10 cellular contexts compared by ENCODE assay signal in the genomic region with DNA sequence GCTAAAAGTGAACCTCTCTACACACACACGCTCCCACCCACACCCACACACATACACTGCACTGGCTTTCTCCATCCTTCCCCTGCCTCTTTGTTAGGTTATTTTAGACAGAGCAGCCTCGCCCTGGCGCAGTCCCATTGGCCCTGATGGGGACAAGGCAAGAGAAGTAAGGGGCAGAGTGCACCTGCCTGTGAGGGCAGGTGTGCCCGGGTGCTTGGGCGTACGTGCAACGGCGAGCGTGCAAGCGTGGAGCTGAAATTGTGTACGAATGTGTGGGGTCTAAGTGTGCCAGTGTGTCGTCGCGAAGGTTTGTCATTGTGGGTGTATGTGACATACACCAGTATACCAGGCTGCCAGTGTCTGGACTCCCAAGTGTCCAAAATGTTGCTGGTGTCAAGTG. TPM values are rescaled to one million over a fixed set of nuclear protein-coding genes. Genes with fewer than 3 reads are reported as not detected.
DNase-seq lines count a peak whose midpoint lies in the region; ATAC-seq and TF ChIP-seq lines count a peak whose summit lies in the region.
"Had no signal": no experiment of that assay in that cellular context is flagged by ENCODE, and none has a peak within 500 bp of the region (broad histone marks: within the 10 kb centered on the region; RNA-seq: fewer than 3 reads in every experiment).

No MANE protein-coding gene starts in this region.

- peaks cover 3% of the 10 kb centered on the region for H3K9me3 Mint-ChIP-seq in activated naive CD8-positive, alpha-beta T cell treated with anti-CD3 and anti-CD28 coated beads, Interleukin-2, amount 10 ng/mL, durations not matched to agents 7 days and 5 days
- H3K9me3 Mint-ChIP-seq in activated naive CD8-positive, alpha-beta T cell treated with anti-CD3 and anti-CD28 coated beads for 36 hours = no peaks in the 10 kb centered on the region
- no peaks in the 10 kb centered on the region for H3K9me3 Mint-ChIP-seq in MCF 10A (ENCODE audit: unreplicated experiment)
- H3K9me3 Mint-ChIP-seq: dendritic cell treated with granulocyte-macrophage colony-stimulating factor and Interleukin-4, amounts not matched to agents 40 ng/mL and 50 ng/mL, for 4 days had no signal

- no peaks in the 10 kb centered on the region for H3K9me3 ChIP-seq in right lobe of liver
- H3K9me3 ChIP-seq in upper lobe of right lung = no peaks in the 10 kb centered on the region

- 13% methylated on average over 14 of the region's 14 CpGs for WGBS in right lobe of liver (ENCODE audit: insufficient coverage, low coverage, low lambda C conversion rate, missing lambda C conversion rate)

- H3K36me3 Mint-ChIP-seq in activated naive CD8-positive, alpha-beta T cell treated with anti-CD3 and anti-CD28 coated beads, Interleukin-2, amount 10 ng/mL, durations not matched to agents 7 days and 5 days = no peaks in the 10 kb centered on the region
- no peaks in the 10 kb centered on the region for H3K36me3 Mint-ChIP-seq in activated naive CD8-positive, alpha-beta T cell treated with anti-CD3 and anti-CD28 coated beads for 36 hours
- H3K36me3 Mint-ChIP-seq in MCF 10A (ENCODE audit: insufficient read depth, unreplicated experiment) = peaks cover 5% of the 10 kb centered on the region

- TF ChIP-seq CTCF in MCF 10A (IDR thresholded peaks at IDR 0.05; ENCODE audit: unreplicated experiment) (no peak), right lobe of liver (IDR thresholded peaks at IDR 0.05) (no peak), upper lobe of right lung (IDR thresholded peaks at IDR 0.05) (no peak)

- BruUV-seq in MCF 10A (replicated peaks; lab: Mats Ljungman, UMichigan) = TSS peak; percentile 29

- H3K27me3 Mint-ChIP-seq in activated naive CD8-positive, alpha-beta T cell treated with anti-CD3 and anti-CD28 coated beads, Interleukin-2, amount 10 ng/mL, durations not matched to agents 7 days and 5 days = peaks cover 58% of the 10 kb centered on the region
- H3K27me3 Mint-ChIP-seq in activated naive CD8-positive, alpha-beta T cell treated with anti-CD3 and anti-CD28 coated beads for 36 hours = peaks cover 74% of the 10 kb centered on the region
- H3K27me3 Mint-ChIP-seq in MCF 10A (ENCODE audit: insufficient read depth, unreplicated experiment) = no peaks in the 10 kb centered on the region

- H3K4me1 Mint-ChIP-seq in activated naive CD8-positive, alpha-beta T cell treated with anti-CD3 and anti-CD28 coated beads, Interleukin-2, amount 10 ng/mL, durations not matched to agents 7 days and 5 days = peaks cover 1% of the 10 kb centered on the region
- H3K4me1 Mint-ChIP-seq in activated naive CD8-positive, alpha-beta T cell treated with anti-CD3 and anti-CD28 coated beads for 36 hours = no peaks in the 10 kb centered on the region
- peaks cover 28% of the 10 kb centered on the region for H3K4me1 Mint-ChIP-seq in MCF 10A (ENCODE audit: insufficient read depth, unreplicated experiment)

- CTCF ChIA-PET in MCF 10A (lab: Yijun Ruan, JAX) = interaction anchor here (0.6 to 2.2 kb wide), 4 partner anchors 13 to 1090 kb away, joined by 3 to 7 read pairs (median 4); no protein-coding TSS in a partner anchor

- H3K36me3 ChIP-seq in right lobe of liver = no peaks in the 10 kb centered on the region
- no peaks in the 10 kb centered on the region for H3K36me3 ChIP-seq in upper lobe of right lung

- no peak overlapping the region for H3K4me3 Mint-ChIP-seq in activated naive CD8-positive, alpha-beta T cell treated with anti-CD3 and anti-CD28 coated beads, Interleukin-2, amount 10 ng/mL, durations not matched to agents 7 days and 5 days
- H3K4me3 Mint-ChIP-seq in activated naive CD8-positive, alpha-beta T cell treated with anti-CD3 and anti-CD28 coated beads for 36 hours = no peak overlapping the region
- peak overlapping the region; percentile 75 for H3K4me3 Mint-ChIP-seq in MCF 10A (ENCODE audit: unreplicated experiment)
- H3K4me3 Mint-ChIP-seq: dendritic cell treated with granulocyte-macrophage colony-stimulating factor and Interleukin-4, amounts not matched to agents 40 ng/mL and 50 ng/mL, for 4 days had no signal

- H3K27me3 ChIP-seq in right lobe of liver = peaks cover 0 to 12% of the 10 kb centered on the region in 2 donors
- peaks cover 18% of the 10 kb centered on the region for H3K27me3 ChIP-seq in upper lobe of right lung

- peak overlapping the region; percentile 45 for H3K27ac Mint-ChIP-seq in activated naive CD8-positive, alpha-beta T cell treated with anti-CD3 and anti-CD28 coated beads, Interleukin-2, amount 10 ng/mL, durations not matched to agents 7 days and 5 days
- H3K27ac Mint-ChIP-seq in activated naive CD8-positive, alpha-beta T cell treated with anti-CD3 and anti-CD28 coated beads for 36 hours = no peak overlapping the region
- no peak overlapping the region for H3K27ac Mint-ChIP-seq in MCF 10A (ENCODE audit: low read depth, unreplicated experiment)
- H3K27ac Mint-ChIP-seq: dendritic cell treated with granulocyte-macrophage colony-stimulating factor and Interleukin-4, amounts not matched to agents 40 ng/mL and 50 ng/mL, for 4 days had no signal

- peak; percentile 22 for DNase-seq in activated naive CD8-positive, alpha-beta T cell treated with anti-CD3 and anti-CD28 coated beads, Interleukin-2, amount 10 ng/mL, durations not matched to agents 7 days and 5 days
- no peak for DNase-seq in activated naive CD8-positive, alpha-beta T cell treated with anti-CD3 and anti-CD28 coated beads for 36 hours
- peak; percentile 29 for DNase-seq in MCF 10A (ENCODE audit: unreplicated experiment)
- DNase-seq in right lobe of liver = peak in 2 of 3 donors; percentile 19 to 50
- peak; percentile 57 for DNase-seq in upper lobe of right lung
- DNase-seq in NCI-H128 (lab: John Stamatoyannopoulos, UW; ENCODE audit: unreplicated experiment) = no peak

- no peak for ATAC-seq in activated naive CD8-positive, alpha-beta T cell treated with anti-CD3 and anti-CD28 coated beads, Interleukin-2, amount 10 ng/mL, durations not matched to agents 7 days and 5 days (ENCODE audit: low read depth)
- no peak for ATAC-seq in right lobe of liver
- ATAC-seq in upper lobe of right lung = no peak
- ATAC-seq in GM18519 (IDR thresholded peaks at IDR 0.05; ENCODE audit: low FRiP score, unreplicated experiment) = no peak
- no peak for ATAC-seq in GM18498 (IDR thresholded peaks at IDR 0.05; ENCODE audit: unreplicated experiment)

- H3K27ac ChIP-seq in right lobe of liver (no peak overlapping the region), upper lobe of right lung (no peak overlapping the region)

- H3K4me3 ChIP-seq in right lobe of liver (peak overlapping the region in 2 of 3 donors; percentile 20 to 57), upper lobe of right lung (peak overlapping the region; percentile 58)

- no peak for TF ChIP-seq POLR2A in right lobe of liver (IDR thresholded peaks at IDR 0.05)

- POLR2A ChIA-PET in activated naive CD8-positive, alpha-beta T cell treated with anti-CD3 and anti-CD28 coated beads, Interleukin-2, amount 10 ng/mL, durations not matched to agents 7 days and 5 days (lab: Charles Lee) = no interaction called here
- POLR2A ChIA-PET in MCF 10A (lab: Yijun Ruan, JAX) = interaction anchor here (0.6 kb wide), 1 partner anchor 64 kb away, joined by 3 read pairs; no protein-coding TSS in a partner anchor

- H3K4me1 ChIP-seq in right lobe of liver = peaks cover 0 to 24% (median 3%) of the 10 kb centered on the region in 4 donors
- H3K4me1 ChIP-seq in upper lobe of right lung = peaks cover 9% of the 10 kb centered on the region

- intact Hi-C loops in MCF 10A (cut with micrococcal nuclease) = loop anchor here (5.0 to 10.0 kb wide), 3 partner anchors 348 to 944 kb away; no protein-coding TSS in a partner anchor
- intact Hi-C loops in right lobe of liver (cut with DNase I) = no loop called here
- intact Hi-C loops in upper lobe of right lung (cut with DNase I) = no loop called here

RNA-seq across cellular contexts. Expression of gene LRATD1, which starts 0.5 kb away (rescaled TPM):
- not detected for total RNA-seq in activated naive CD8-positive, alpha-beta T cell treated with anti-CD3 and anti-CD28 coated beads, Interleukin-2, amount 10 ng/mL, durations not matched to agents 7 days and 5 days
- total RNA-seq in activated naive CD8-positive, alpha-beta T cell treated with anti-CD3 and anti-CD28 coated beads for 36 hours = not detected
- total RNA-seq in MCF 10A (2022) = 2.2 and 4.7 TPM in 2 replicates
- 1 to 10 TPM in 4 of 6 experiments, under 1 TPM in 2; 0.79 to 3.8 (median 2.1) TPM for total RNA-seq in right lobe of liver
- 8.9 TPM for total RNA-seq in upper lobe of right lung
- total RNA-seq: T-helper 1 cell treated with Interleukin-12 subunit alpha and Interleukin-12 subunit beta and Interleukin-4 antibody, amounts not matched to agents 30 ng/mL and 1 ng/mL, for 36 hours had no signal

Comparison
In these comparisons a context has a peak if more than half of its experiments do, and no peak if none do; other contexts are left out.
1. DNase-seq: peak in activated naive CD8-positive, alpha-beta T cell treated with anti-CD3 and anti-CD28 coated beads, Interleukin-2, amount 10 ng/mL, durations not matched to agents 7 days and 5 days (single experiment), MCF 10A (single experiment), right lobe of liver (2 of 3) and upper lobe of right lung (single experiment); none in activated naive CD8-positive, alpha-beta T cell treated with anti-CD3 and anti-CD28 coated beads for 36 hours (single experiment) and NCI-H128 (single experiment).